Comparison of ENCODE assay signal across 8 cellular contexts in genomic region chr18:23503038-23503966, GRCh38. TPM values are rescaled to one million over a fixed set of nuclear protein-coding genes. Genes with fewer than 3 reads are reported as not detected.
DNase-seq lines count a peak whose midpoint lies in the region; ATAC-seq and TF ChIP-seq lines count a peak whose summit lies in the region.

Gene RMC1 (plus strand): TSS chr18:23503511. CDS start chr18:23503619, 108 bp downstream.

- no peaks in the 10 kb centered on the region for H3K27me3 ChIP-seq in RWPE2 (ENCODE audit: insufficient read depth, poor library complexity, severe bottlenecking)

- H3K27ac ChIP-seq in RWPE2 (ENCODE audit: poor library complexity, severe bottlenecking): peak within 1 kb of the TSS; percentile 39

- peaks cover 35% of the 10 kb centered on the region for H3K4me1 Mint-ChIP-seq in nephron progenitor cell
- peaks cover 63% of the 10 kb centered on the region for H3K4me1 Mint-ChIP-seq in stimulated activated naive CD8-positive, alpha-beta T cell treated with anti-CD3 and anti-CD28 coated beads, Interleukin-15, Interleukin-2, amounts not matched to agents 100 ng/mL and 50 ng/mL, for 24 hours (ENCODE audit: low read depth)

- no peak within 1 kb of the TSS for H3K27ac Mint-ChIP-seq in nephron progenitor cell
- peak within 1 kb of the TSS; percentile 93 for H3K27ac Mint-ChIP-seq in stimulated activated naive CD8-positive, alpha-beta T cell treated with anti-CD3 and anti-CD28 coated beads, Interleukin-15, Interleukin-2, amounts not matched to agents 100 ng/mL and 50 ng/mL, for 24 hours

- peaks cover 28% of the 10 kb centered on the region for H3K36me3 ChIP-seq in RWPE2 (ENCODE audit: low read depth)

- no peaks in the 10 kb centered on the region for H3K9me3 Mint-ChIP-seq in nephron progenitor cell
- H3K9me3 Mint-ChIP-seq in stimulated activated naive CD8-positive, alpha-beta T cell treated with anti-CD3 and anti-CD28 coated beads, Interleukin-15, Interleukin-2, amounts not matched to agents 100 ng/mL and 50 ng/mL, for 24 hours: no peaks in the 10 kb centered on the region

- peak within 1 kb of the TSS; percentile 93 for H3K4me3 Mint-ChIP-seq in nephron progenitor cell
- H3K4me3 Mint-ChIP-seq in stimulated activated naive CD8-positive, alpha-beta T cell treated with anti-CD3 and anti-CD28 coated beads, Interleukin-15, Interleukin-2, amounts not matched to agents 100 ng/mL and 50 ng/mL, for 24 hours: peak within 1 kb of the TSS; percentile 96

- peaks cover 29% of the 10 kb centered on the region for H3K27me3 Mint-ChIP-seq in nephron progenitor cell (ENCODE audit: low read depth, poor library complexity)
- no peaks in the 10 kb centered on the region for H3K27me3 Mint-ChIP-seq in stimulated activated naive CD8-positive, alpha-beta T cell treated with anti-CD3 and anti-CD28 coated beads, Interleukin-15, Interleukin-2, amounts not matched to agents 100 ng/mL and 50 ng/mL, for 24 hours

- TF ChIP-seq CTCF in LNCaP clone FGC (IDR thresholded peaks at IDR 0.05; ENCODE audit: control insufficient read depth, extremely low read depth, insufficient read depth) (no peak), RWPE2 (IDR thresholded peaks at IDR 0.05; ENCODE audit: poor library complexity, severe bottlenecking) (peak; percentile 58), fibroblast of the aortic adventitia (IDR thresholded peaks at IDR 0.05; ENCODE audit: insufficient read depth, low read length) (peak; percentile 2), nephron progenitor cell (IDR thresholded peaks at IDR 0.05) (no peak)

- H3K4me3 ChIP-seq in LNCaP clone FGC (ENCODE audit: low read depth, low read length) (peak within 1 kb of the TSS; percentile 59), RWPE2 (ENCODE audit: severe bottlenecking) (peak within 1 kb of the TSS; percentile 81), fibroblast of the aortic adventitia (ENCODE audit: low read depth, low read length) (peak within 1 kb of the TSS; percentile 85)

- H3K36me3 Mint-ChIP-seq in nephron progenitor cell (ENCODE audit: low read depth): peaks cover 10% of the 10 kb centered on the region
- peaks cover 24% of the 10 kb centered on the region for H3K36me3 Mint-ChIP-seq in stimulated activated naive CD8-positive, alpha-beta T cell treated with anti-CD3 and anti-CD28 coated beads, Interleukin-15, Interleukin-2, amounts not matched to agents 100 ng/mL and 50 ng/mL, for 24 hours (ENCODE audit: low read depth)

- no peaks in the 10 kb centered on the region for H3K9me3 ChIP-seq in RWPE2 (ENCODE audit: severe bottlenecking)

- DNase-seq in ELR (ENCODE audit: low read depth) (peak; percentile 95), GOT3 (lab: John Stamatoyannopoulos, UW) (peak; percentile 84), LNCaP clone FGC (ENCODE audit: low read depth) (peak; percentile 73), RWPE2 (ENCODE audit: low spot score) (peak; percentile 91), fibroblast of the aortic adventitia (ENCODE audit: low read depth) (peak; percentile 89), nephron progenitor cell (peak; percentile 99)
- DNase-seq in activated effector memory CD4-positive, alpha-beta T cell treated with Interleukin-2 at 50 U/mL for 16 hours: peak; percentile 98

- ATAC-seq in RWPE2 (ENCODE audit: low read depth): peak; percentile 87

- H3K4me1 ChIP-seq in RWPE2 (ENCODE audit: insufficient read depth, poor library complexity, severe bottlenecking): peaks cover 10% of the 10 kb centered on the region

RNA-seq across cellular contexts. Expression of gene RMC1, which starts in this region (rescaled TPM):
- 21.3 and 22.7 TPM in 2 replicates for total RNA-seq in fibroblast of the aortic adventitia (ENCODE audit: low replicate concordance)

Comparison
In these comparisons a context has a peak if more than half of its experiments do, and no peak if none do; other contexts are left out.
1. Peak in every context shown above with its lines: DNase-seq, ATAC-seq, H3K4me3 ChIP-seq and H3K27ac ChIP-seq.
2. CTCF ChIP-seq: peak in RWPE2 (single experiment) and fibroblast of the aortic adventitia (single experiment); none in LNCaP clone FGC (single experiment) and nephron progenitor cell (single experiment).